In genomic region chr2:106972782-106973181, GRCh38 we compare ENCODE assay signal across 1 cellular context.
TF ChIP-seq lines count a peak whose summit lies in the region.

No MANE protein-coding gene starts in this region.

TF ChIP-seq in SK-N-SH, 30 proteins besides CTCF, POLR2A, EP300 and RAD21 (continued from another document):
- no peak for TF ChIP-seq SIN3A (IDR thresholded peaks at IDR 0.05; ENCODE audit: borderline replicate concordance, low read depth, low read length)
- TF ChIP-seq ELF1 (IDR thresholded peaks at IDR 0.05) = no peak
- TF ChIP-seq FOXM1 (IDR thresholded peaks at IDR 0.05; ENCODE audit: low read depth) = no peak
- TF ChIP-seq, protein P1, sequence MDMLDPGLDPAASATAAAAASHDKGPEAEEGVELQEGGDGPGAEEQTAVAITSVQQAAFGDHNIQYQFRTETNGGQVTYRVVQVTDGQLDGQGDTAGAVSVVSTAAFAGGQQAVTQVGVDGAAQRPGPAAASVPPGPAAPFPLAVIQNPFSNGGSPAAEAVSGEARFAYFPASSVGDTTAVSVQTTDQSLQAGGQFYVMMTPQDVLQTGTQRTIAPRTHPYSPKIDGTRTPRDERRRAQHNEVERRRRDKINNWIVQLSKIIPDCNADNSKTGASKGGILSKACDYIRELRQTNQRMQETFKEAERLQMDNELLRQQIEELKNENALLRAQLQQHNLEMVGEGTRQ (IDR thresholded peaks at IDR 0.05; ENCODE audit: borderline replicate concordance, low read depth, low read length) = no peak
- no peak for TF ChIP-seq RFX5 (IDR thresholded peaks at IDR 0.05; ENCODE audit: low read length)
- no peak for TF ChIP-seq GATA2 (CRISPR knock-in tag; IDR thresholded peaks at IDR 0.05)
- no peak for TF ChIP-seq JUND (IDR thresholded peaks at IDR 0.05)
- no peak for TF ChIP-seq NRF1 (IDR thresholded peaks at IDR 0.05; ENCODE audit: low read depth, low read length)
- TF ChIP-seq USF1 (IDR thresholded peaks at IDR 0.05; ENCODE audit: borderline replicate concordance, low read depth) = no peak
- TF ChIP-seq FOXJ3 (CRISPR knock-in tag; IDR thresholded peaks at IDR 0.05) = no peak
- TF ChIP-seq POLR2AphosphoS5 (IDR thresholded peaks at IDR 0.05; ENCODE audit: low read depth, low read length) = no peak
- TF ChIP-seq MEF2A (IDR thresholded peaks at IDR 0.05; ENCODE audit: borderline replicate concordance, low read depth) = no peak
